8 cellular contexts compared by ENCODE assay signal in the genomic region with DNA sequence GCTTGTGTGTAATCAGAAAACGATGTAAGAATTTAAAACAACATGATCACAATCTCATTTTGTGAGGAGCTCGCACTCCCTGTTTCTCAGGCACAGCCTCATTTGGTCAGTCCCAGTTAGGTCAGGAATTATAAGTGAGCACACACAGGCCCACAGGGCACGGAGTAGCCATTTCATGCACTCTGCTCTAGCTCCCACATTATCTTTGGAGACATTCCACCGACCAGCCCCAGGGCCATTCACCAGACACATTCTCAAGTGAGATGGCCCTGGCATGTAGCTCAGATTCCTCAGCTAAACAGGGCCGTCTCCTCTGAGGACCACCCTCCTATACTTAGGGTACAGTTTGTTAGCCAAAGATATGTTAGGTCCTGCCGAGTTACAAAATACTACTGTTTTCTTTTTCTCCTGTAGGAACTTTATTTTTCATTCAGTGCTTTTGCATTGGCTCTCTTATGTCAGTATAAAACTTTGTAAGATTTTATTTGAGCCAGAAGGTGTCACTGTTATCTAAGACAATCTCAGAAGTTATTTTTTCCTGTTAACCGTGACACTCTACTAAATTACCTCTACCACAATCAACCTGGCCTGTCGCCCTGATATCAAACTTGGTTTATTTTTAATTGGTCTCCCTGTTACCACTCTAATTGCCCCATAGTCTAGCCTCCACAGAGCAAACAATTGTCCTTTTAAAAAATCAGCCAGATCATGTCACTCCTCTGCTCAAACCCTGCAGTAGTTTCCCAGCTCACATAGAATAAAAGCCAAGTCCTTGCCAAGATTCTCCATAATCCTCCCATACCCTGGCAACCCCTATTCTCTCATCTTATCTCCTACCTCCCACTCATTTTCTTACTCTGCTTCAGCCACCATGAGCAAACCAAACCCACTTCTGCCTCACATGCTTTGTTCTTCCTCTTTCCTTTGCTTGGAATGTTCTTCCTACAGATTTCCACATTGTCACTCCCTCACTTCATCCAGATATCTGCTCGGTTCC.
A peak's percentile ranks its signal among the peaks of the same experiment; 100 is the strongest.
DNase-seq lines count a peak whose midpoint lies in the region; ATAC-seq and TF ChIP-seq lines count a peak whose summit lies in the region.

No MANE protein-coding gene starts in this region.

- ATAC-seq in HG02852 (IDR thresholded peaks at IDR 0.05; ENCODE audit: unreplicated experiment), result no peak
- no peak for ATAC-seq in stimulated activated naive CD8-positive, alpha-beta T cell treated with anti-CD3 and anti-CD28 coated beads, Interleukin-15, Interleukin-2, amounts not matched to agents 100 U/mL and 50 U/mL, for 24 hours

- TF ChIP-seq CTCF in GM12864 (IDR thresholded peaks at IDR 0.05; ENCODE audit: low read depth, low read length, missing control alignments) (peak; percentile 4), retinal pigment epithelial cell (conservative IDR thresholded peaks at IDR 0.05; ENCODE audit: low read depth, low read length) (peak; percentile 13)

- DNase-seq in GM12864 (ENCODE audit: low read depth), result no peak
- DNase-seq in OCI-M1 (lab: John Stamatoyannopoulos, UW), result peak; percentile 54
- peak; percentile 33 for DNase-seq in fibroblast of gingiva (ENCODE audit: low read depth)
- DNase-seq in retinal pigment epithelial cell (ENCODE audit: low read depth), result peak; percentile 32
- DNase-seq in GM19240 (ENCODE audit: insufficient read length, low spot score), result no peak
- DNase-seq in midbrain (lab: John Stamatoyannopoulos, UW), result no peak
- no peak for DNase-seq in stimulated activated naive CD8-positive, alpha-beta T cell treated with anti-CD3 and anti-CD28 coated beads, Interleukin-15, Interleukin-2, amounts not matched to agents 100 U/mL and 50 U/mL, for 24 hours

- no peak overlapping the region for H3K4me3 ChIP-seq in GM12864 (ENCODE audit: low read depth, low read length)
- no peak overlapping the region for H3K4me3 ChIP-seq in retinal pigment epithelial cell (ENCODE audit: low read length)

Comparison
In these comparisons a context has a peak if more than half of its experiments do, and no peak if none do; other contexts are left out.
1. DNase-seq: peak in OCI-M1 (single experiment), fibroblast of gingiva (single experiment) and retinal pigment epithelial cell (single experiment); none in GM12864 (single experiment), GM19240 (single experiment), midbrain (single experiment) and stimulated activated naive CD8-positive, alpha-beta T cell treated with anti-CD3 and anti-CD28 coated beads, Interleukin-15, Interleukin-2, amounts not matched to agents 100 U/mL and 50 U/mL, for 24 hours (single experiment).